Comparison of ENCODE assay signal across 32 cellular contexts in the genomic region with DNA sequence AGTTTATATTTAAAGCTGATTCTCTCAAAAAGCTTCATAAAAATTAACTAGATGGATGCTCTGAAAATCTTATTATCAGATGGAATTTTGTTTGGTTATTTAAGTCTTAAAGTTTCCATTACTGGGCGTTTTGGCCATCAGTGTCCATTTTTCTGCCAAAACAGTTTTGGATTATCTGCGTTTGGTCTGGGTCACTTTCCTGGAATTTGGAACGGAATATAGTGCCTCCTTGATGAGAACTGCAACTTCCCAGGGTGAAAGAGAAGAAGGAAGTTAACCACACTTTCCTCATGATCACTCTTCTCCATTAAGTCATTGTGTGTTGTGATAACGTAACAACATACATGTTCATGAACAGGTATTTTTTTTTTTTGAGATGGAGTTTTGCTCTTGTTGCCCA.
"Had no signal": no experiment of that assay in that cellular context is flagged by ENCODE, and none has a peak within 500 bp of the region (broad histone marks: within the 10 kb centered on the region; RNA-seq: fewer than 3 reads in every experiment).

No MANE protein-coding gene starts in this region.

- H3K27me3 Mint-ChIP-seq: progenitor cell of endocrine pancreas; stimulated activated naive CD8-positive, alpha-beta T cell treated with anti-CD3 and anti-CD28 coated beads, Interleukin-15, Interleukin-2, amounts not matched to agents 100 ng/mL and 50 ng/mL, for 24 hours; type B pancreatic cell had no signal

- H3K9ac ChIP-seq: neural progenitor cell, parathyroid adenoma had no signal

- H3K27ac ChIP-seq: neural progenitor cell, ovary, parathyroid adenoma, psoas muscle, right lobe of liver, sigmoid colon, stomach, suprapubic skin, testis, tibial artery, transverse colon, upper lobe of right lung, vagina had no signal

- H2AFZ ChIP-seq: neural progenitor cell, parathyroid adenoma had no signal

- H3K79me2 ChIP-seq: parathyroid adenoma had no signal

- H3K27me3 ChIP-seq: neural progenitor cell, ovary, right lobe of liver, sigmoid colon, stomach, testis, tibial artery, transverse colon, upper lobe of right lung, vagina had no signal

- FAIRE-seq: small intestine, urothelium cell line had no signal

- H3K36me3 Mint-ChIP-seq: neural progenitor cell; stimulated activated effector memory CD8-positive, alpha-beta T cell treated with anti-CD3 and anti-CD28 coated beads, Interleukin-12 subunit alpha, Interleukin-12 subunit beta, amount 100 ng/mL, for 72 hours; stimulated activated naive B cell treated with anti-CD40 and anti-IgM and Interleukin-4, amounts not matched to agents 10 μg/mL and 1 μg/mL and 100 μg/mL, for 72 hours; type B pancreatic cell had no signal

- H3K4me2 ChIP-seq: neural progenitor cell had no signal

- H3K4me3 Mint-ChIP-seq: naive thymus-derived CD4-positive, alpha-beta T cell; natural killer cell; nephron; neural progenitor cell; stimulated activated effector memory CD8-positive, alpha-beta T cell treated with anti-CD3 and anti-CD28 coated beads, Interleukin-12 subunit alpha, Interleukin-12 subunit beta, amount 100 ng/mL, for 72 hours; stimulated activated naive B cell treated with anti-CD40 and anti-IgM and Interleukin-4, amounts not matched to agents 10 μg/mL and 1 μg/mL and 100 μg/mL, for 72 hours; stimulated activated naive CD8-positive, alpha-beta T cell treated with anti-CD3 and anti-CD28 coated beads, Interleukin-15, Interleukin-2, amounts not matched to agents 100 ng/mL and 50 ng/mL, for 24 hours; type B pancreatic cell had no signal

- DNase-seq: naive thymus-derived CD4-positive, alpha-beta T cell; natural killer cell; occipital lobe; ovary; posterior cingulate gyrus; psoas muscle; right cardiac atrium; right lobe of liver; sigmoid colon; small intestine; stimulated activated CD4-positive, alpha-beta T cell treated with anti-CD3 and anti-CD28 coated beads, Interleukin-15, amount 100 ng/mL, for 24 hours; stimulated activated CD4-positive, alpha-beta T cell treated with anti-CD3 and anti-CD28 coated beads, Interleukin-2, amount 100 ng/mL, for 24 hours; stimulated activated CD4-positive, alpha-beta T cell treated with anti-CD3 and anti-CD28 coated beads, Interleukin-2, amount 100 ng/mL, for 48 hours; stimulated activated CD4-positive, alpha-beta T cell treated with anti-CD3 and anti-CD28 coated beads, Interleukin-4, amount 100 ng/mL, for 24 hours; stimulated activated naive B cell treated with anti-CD40 and anti-IgM and Interleukin-4, amounts not matched to agents 10 μg/mL and 1 μg/mL and 100 μg/mL, for 72 hours; stimulated activated naive CD4-positive, alpha-beta T cell treated with Interleukin-2 at 50 U/mL for 16 hours; stomach; substantia nigra; testis; tibial artery; transverse colon; upper lobe of right lung had no signal

- H3K4me1 Mint-ChIP-seq: natural killer cell; nephron; stimulated activated effector memory CD8-positive, alpha-beta T cell treated with anti-CD3 and anti-CD28 coated beads, Interleukin-12 subunit alpha, Interleukin-12 subunit beta, amount 100 ng/mL, for 72 hours; stimulated activated naive B cell treated with anti-CD40 and anti-IgM and Interleukin-4, amounts not matched to agents 10 μg/mL and 1 μg/mL and 100 μg/mL, for 72 hours had no signal

- H3K36me3 ChIP-seq: neural progenitor cell, ovary, right lobe of liver, sigmoid colon, stomach, suprapubic skin, tibial artery, transverse colon, upper lobe of right lung, vagina had no signal

- H3K27ac Mint-ChIP-seq: naive thymus-derived CD4-positive, alpha-beta T cell; natural killer cell; nephron; neural progenitor cell; progenitor cell of endocrine pancreas; stimulated activated effector memory CD8-positive, alpha-beta T cell treated with anti-CD3 and anti-CD28 coated beads, Interleukin-12 subunit alpha, Interleukin-12 subunit beta, amount 100 ng/mL, for 72 hours; stimulated activated naive B cell treated with anti-CD40 and anti-IgM and Interleukin-4, amounts not matched to agents 10 μg/mL and 1 μg/mL and 100 μg/mL, for 72 hours; stimulated activated naive CD8-positive, alpha-beta T cell treated with anti-CD3 and anti-CD28 coated beads, Interleukin-15, Interleukin-2, amounts not matched to agents 100 ng/mL and 50 ng/mL, for 24 hours; type B pancreatic cell had no signal

- H3K9me3 ChIP-seq: ovary, psoas muscle, right lobe of liver, suprapubic skin, testis, tibial artery, transverse colon, upper lobe of right lung, vagina had no signal

- H3K4me3 ChIP-seq: neural progenitor cell, ovary, psoas muscle, right lobe of liver, sigmoid colon, stomach, suprapubic skin, testis, tibial artery, transverse colon, upper lobe of right lung, vagina had no signal

- H3K4me1 ChIP-seq: neural progenitor cell, parathyroid adenoma, psoas muscle, right lobe of liver, sigmoid colon, stomach, suprapubic skin, testis, tibial artery, transverse colon, upper lobe of right lung, vagina had no signal
